ENCODE assay signal across 12 cellular contexts in the genomic region with DNA sequence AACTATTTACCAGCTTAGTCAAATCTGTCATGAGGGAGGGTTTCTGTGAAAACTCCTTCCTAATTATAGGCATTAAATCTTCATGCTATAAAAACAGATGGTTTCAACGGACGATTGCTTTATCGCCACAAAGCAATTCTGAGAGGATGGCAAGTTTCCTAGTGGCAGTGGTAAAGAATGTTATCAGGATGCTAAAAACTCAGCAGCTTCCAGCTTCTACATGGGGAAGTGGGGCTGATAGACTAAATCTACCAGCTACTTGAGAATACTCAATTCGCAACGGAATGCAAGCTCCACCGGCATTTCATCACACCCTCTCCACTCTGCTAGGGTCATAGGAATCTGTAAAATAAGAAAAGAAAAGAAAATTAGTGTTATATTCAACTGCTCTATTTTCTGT.
"Had no signal": no experiment of that assay in that cellular context is flagged by ENCODE, and none has a peak within 500 bp of the region (broad histone marks: within the 10 kb centered on the region; RNA-seq: fewer than 3 reads in every experiment).

No MANE protein-coding gene starts in this region.

- H3K27me3 ChIP-seq: adrenal gland, body of pancreas, transverse colon had no signal

- DNase-seq: activated CD4-positive, alpha-beta T cell treated with anti-CD3 and anti-CD28 coated beads for 48 hours; activated naive CD4-positive, alpha-beta T cell treated with anti-CD3 and anti-CD28 coated beads, Interleukin-2, amount 50 U/mL, for 16 hours; adrenal gland; body of pancreas; effector memory CD8-positive, alpha-beta T cell; hippocampal formation; lower lobe of right lung; midbrain; retina; stimulated activated CD4-positive, alpha-beta T cell treated with anti-CD3 and anti-CD28 coated beads, Interleukin-15, amount 100 ng/mL, for 24 hours; stimulated activated CD4-positive, alpha-beta T cell treated with anti-CD3 and anti-CD28 coated beads, Interleukin-4, amount 100 ng/mL, for 24 hours; transverse colon had no signal

- H3K9me3 ChIP-seq: adrenal gland, body of pancreas, lower lobe of right lung, transverse colon had no signal

- H3K36me3 ChIP-seq: transverse colon had no signal

- H3K4me3 ChIP-seq: adrenal gland, body of pancreas, lower lobe of right lung, transverse colon had no signal

- ATAC-seq: body of pancreas; effector memory CD8-positive, alpha-beta T cell; lower lobe of right lung had no signal

- H3K27ac ChIP-seq: adrenal gland, body of pancreas, lower lobe of right lung had no signal
